8 cellular contexts compared by ENCODE assay signal in genomic region chr11:6389921-6390717, GRCh38. TPM values are rescaled to one million over a fixed set of nuclear protein-coding genes. Genes with fewer than 3 reads are reported as not detected.
A peak's percentile ranks its signal among the peaks of the same experiment; 100 is the strongest.
DNase-seq lines count a peak whose midpoint lies in the region; ATAC-seq and TF ChIP-seq lines count a peak whose summit lies in the region.

Gene SMPD1 (plus strand): TSS chr11:6390474. CDS start chr11:6390599, 125 bp downstream.

- H4K20me1 ChIP-seq in SU-DHL-6 (ENCODE audit: low read depth, low read length): no peaks in the 10 kb centered on the region

- TF ChIP-seq POLR2A in GM10847 (IDR thresholded peaks at IDR 0.05; ENCODE audit: extremely low read depth, insufficient read length): peak; percentile 66

- no peaks in the 10 kb centered on the region for H3K36me3 ChIP-seq in SU-DHL-6 (ENCODE audit: low read length)
- peaks cover 4% of the 10 kb centered on the region for H3K36me3 ChIP-seq in thoracic aorta

- H3K4me3 Mint-ChIP-seq in activated naive CD8-positive, alpha-beta T cell treated with anti-CD3 and anti-CD28 coated beads, Interleukin-2, amount 10 ng/mL, durations not matched to agents 7 days and 5 days: peak within 1 kb of the TSS; percentile 96
- H3K4me3 Mint-ChIP-seq in osteocyte (ENCODE audit: unreplicated experiment): peak within 1 kb of the TSS; percentile 87

- peaks cover 12% of the 10 kb centered on the region; the same call in 1 of the 2 replicates for H3F3A ChIP-seq in SU-DHL-6 (ENCODE audit: insufficient read depth)

- no peaks in the 10 kb centered on the region for H3K27me3 Mint-ChIP-seq in activated naive CD8-positive, alpha-beta T cell treated with anti-CD3 and anti-CD28 coated beads, Interleukin-2, amount 10 ng/mL, durations not matched to agents 7 days and 5 days
- H3K27me3 Mint-ChIP-seq in osteocyte (ENCODE audit: unreplicated experiment): no peaks in the 10 kb centered on the region

- H3K9ac ChIP-seq in SU-DHL-6 (ENCODE audit: low read length): peak within 1 kb of the TSS; percentile 70

- TF ChIP-seq CTCF in SU-DHL-6 (IDR thresholded peaks at IDR 0.05; ENCODE audit: insufficient read depth, low read length, poor library complexity, severe bottlenecking) (no peak), osteocyte (IDR thresholded peaks at IDR 0.05) (no peak), thoracic aorta (IDR thresholded peaks at IDR 0.05) (no peak)

- peaks cover 18% of the 10 kb centered on the region for H3K36me3 Mint-ChIP-seq in activated naive CD8-positive, alpha-beta T cell treated with anti-CD3 and anti-CD28 coated beads, Interleukin-2, amount 10 ng/mL, durations not matched to agents 7 days and 5 days
- peaks cover 7% of the 10 kb centered on the region for H3K36me3 Mint-ChIP-seq in osteocyte (ENCODE audit: unreplicated experiment)

- peak within 1 kb of the TSS; percentile 84 for H3K4me2 ChIP-seq in SU-DHL-6 (ENCODE audit: low read depth, low read length, poor library complexity, severe bottlenecking)

- H3K4me1 ChIP-seq in thoracic aorta (ENCODE audit: control insufficient read depth in 1 of 2, low read depth in 2 of 2): peaks cover 4 to 30% of the 10 kb centered on the region in 2 donors

- H3K27ac ChIP-seq in SU-DHL-6 (ENCODE audit: low read depth, low read length) (0 out of 2 replicates have a peak within 1 kb of the TSS, but pooled peaks have one; percentile 3), thoracic aorta (peak within 1 kb of the TSS; percentile 89 to 92)

- peaks cover 39% of the 10 kb centered on the region for H3K4me1 Mint-ChIP-seq in activated naive CD8-positive, alpha-beta T cell treated with anti-CD3 and anti-CD28 coated beads, Interleukin-2, amount 10 ng/mL, durations not matched to agents 7 days and 5 days
- peaks cover 47% of the 10 kb centered on the region for H3K4me1 Mint-ChIP-seq in osteocyte (ENCODE audit: unreplicated experiment)

- H3K4me3 ChIP-seq in SU-DHL-6 (ENCODE audit: insufficient read depth, low read length, poor library complexity, severe bottlenecking) (peak within 1 kb of the TSS; percentile 86), thoracic aorta (peak within 1 kb of the TSS; percentile 84)

- H3K9me3 ChIP-seq in SU-DHL-6 (ENCODE audit: insufficient read depth, low read length) (no peaks in the 10 kb centered on the region), thoracic aorta (no peaks in the 10 kb centered on the region)

- H3K27ac Mint-ChIP-seq in activated naive CD8-positive, alpha-beta T cell treated with anti-CD3 and anti-CD28 coated beads, Interleukin-2, amount 10 ng/mL, durations not matched to agents 7 days and 5 days: peak within 1 kb of the TSS; percentile 95
- H3K27ac Mint-ChIP-seq in osteocyte (ENCODE audit: unreplicated experiment): peak within 1 kb of the TSS; percentile 88

- peak; percentile 98 for ATAC-seq in HG02610 (IDR thresholded peaks at IDR 0.05; ENCODE audit: unreplicated experiment)
- peak; percentile 86 for ATAC-seq in activated naive CD8-positive, alpha-beta T cell treated with anti-CD3 and anti-CD28 coated beads, Interleukin-2, amount 10 ng/mL, durations not matched to agents 7 days and 5 days (ENCODE audit: low read depth)
- ATAC-seq in thoracic aorta (ENCODE audit: insufficient number of reproducible peaks, low FRiP score, low read depth): peak; percentile 92

- H3K27me3 ChIP-seq in SU-DHL-6 (ENCODE audit: low read length): no peaks in the 10 kb centered on the region
- no peaks in the 10 kb centered on the region for H3K27me3 ChIP-seq in thoracic aorta (replicated peaks; ENCODE audit: insufficient read depth)

- H2AFZ ChIP-seq in SU-DHL-6 (ENCODE audit: low read depth, low read length, severe bottlenecking): peak within 1 kb of the TSS; percentile 98

- no peaks in the 10 kb centered on the region for H3K79me2 ChIP-seq in SU-DHL-6 (ENCODE audit: insufficient read depth, low read length)

- H3K9me2 ChIP-seq in SU-DHL-6 (replicated peaks; ENCODE audit: insufficient read depth, low read length): no peaks in the 10 kb centered on the region

- DNase-seq in NCI-H1092 (lab: John Stamatoyannopoulos, UW) (peak; percentile 81), head of caudate nucleus (peak; percentile 88 to 97 (median 94)), osteocyte (ENCODE audit: extremely low spot score, unreplicated experiment) (peak; percentile 95), thoracic aorta (ENCODE audit: low spot score) (peak; percentile 77)
- DNase-seq in activated naive CD8-positive, alpha-beta T cell treated with anti-CD3 and anti-CD28 coated beads, Interleukin-2, amount 10 ng/mL, durations not matched to agents 7 days and 5 days: peak; percentile 92

- POLR2A ChIA-PET in activated naive CD8-positive, alpha-beta T cell treated with anti-CD3 and anti-CD28 coated beads, Interleukin-2, amount 10 ng/mL, durations not matched to agents 7 days and 5 days (lab: Charles Lee): interaction anchor here (0.7 to 7.0 kb wide), 14 partner anchors 9 to 229 kb away, joined by 3 to 140 read pairs (median 6); partner anchors contain the start of genes APBB1, ARFIP2, CAVIN3 and FHIP1B

- H3K9me3 Mint-ChIP-seq in activated naive CD8-positive, alpha-beta T cell treated with anti-CD3 and anti-CD28 coated beads, Interleukin-2, amount 10 ng/mL, durations not matched to agents 7 days and 5 days: no peaks in the 10 kb centered on the region
- no peaks in the 10 kb centered on the region for H3K9me3 Mint-ChIP-seq in osteocyte (ENCODE audit: unreplicated experiment)

- intact Hi-C loops in head of caudate nucleus (cut with DNase I): loop anchor here (10.0 kb wide), 1 partner anchor 295 kb away; the partner anchor contains the start of gene MRPL17

RNA-seq across cellular contexts. Expression of gene SMPD1, which starts in this region (rescaled TPM):
- total RNA-seq in activated naive CD8-positive, alpha-beta T cell treated with anti-CD3 and anti-CD28 coated beads, Interleukin-2, amount 10 ng/mL, durations not matched to agents 7 days and 5 days: 10 to 100 TPM; 40.7 to 42.6 TPM
- total RNA-seq in osteocyte (93.0 and 106 TPM in 2 replicates), thoracic aorta (10 to 100 TPM; 36.6 to 51.3 TPM)

Comparison
In these comparisons a context has a peak if more than half of its experiments do, and no peak if none do; other contexts are left out.
1. Peak in every context shown above with its lines: DNase-seq, ATAC-seq, H3K4me3 ChIP-seq and H3K27ac ChIP-seq.